2 cellular contexts compared by ENCODE assay signal in genomic region chr16:81568749-81569087, GRCh38.
TF ChIP-seq lines count a peak whose summit lies in the region.

No MANE protein-coding gene starts in this region.

TF ChIP-seq in SK-N-SH, 30 proteins besides CTCF, POLR2A, EP300 and RAD21 (continued from another document):
- TF ChIP-seq REST (IDR thresholded peaks at IDR 0.05; ENCODE audit: low read depth, low read length) (no peak), GABPA (IDR thresholded peaks at IDR 0.05; ENCODE audit: low read depth) (no peak), FOXM1 (IDR thresholded peaks at IDR 0.05; ENCODE audit: low read depth) (no peak), YY1 (IDR thresholded peaks at IDR 0.05; ENCODE audit: low read depth) (no peak), ZBTB33 (IDR thresholded peaks at IDR 0.05; ENCODE audit: borderline replicate concordance, low read depth) (no peak), TCF12 (IDR thresholded peaks at IDR 0.05) (no peak), ELF1 (IDR thresholded peaks at IDR 0.05) (no peak), FOSL2 (IDR thresholded peaks at IDR 0.05; ENCODE audit: borderline replicate concordance, low read depth) (no peak), FOXJ3 (CRISPR knock-in tag; IDR thresholded peaks at IDR 0.05) (no peak), JUND (IDR thresholded peaks at IDR 0.05) (no peak)
- TF ChIP-seq, protein P1, sequence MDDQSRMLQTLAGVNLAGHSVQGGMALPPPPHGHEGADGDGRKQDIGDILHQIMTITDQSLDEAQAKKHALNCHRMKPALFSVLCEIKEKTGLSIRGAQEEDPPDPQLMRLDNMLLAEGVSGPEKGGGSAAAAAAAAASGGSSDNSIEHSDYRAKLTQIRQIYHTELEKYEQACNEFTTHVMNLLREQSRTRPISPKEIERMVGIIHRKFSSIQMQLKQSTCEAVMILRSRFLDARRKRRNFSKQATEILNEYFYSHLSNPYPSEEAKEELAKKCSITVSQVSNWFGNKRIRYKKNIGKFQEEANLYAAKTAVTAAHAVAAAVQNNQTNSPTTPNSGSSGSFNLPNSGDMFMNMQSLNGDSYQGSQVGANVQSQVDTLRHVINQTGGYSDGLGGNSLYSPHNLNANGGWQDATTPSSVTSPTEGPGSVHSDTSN (IDR thresholded peaks at IDR 0.05), result no peak

TF ChIP-seq in SK-N-SH treated with all-trans-retinoic acid at 6 μM for 48 hours, 23 proteins besides CTCF, POLR2A, EP300 and RAD21:
- TF ChIP-seq, protein P2, sequence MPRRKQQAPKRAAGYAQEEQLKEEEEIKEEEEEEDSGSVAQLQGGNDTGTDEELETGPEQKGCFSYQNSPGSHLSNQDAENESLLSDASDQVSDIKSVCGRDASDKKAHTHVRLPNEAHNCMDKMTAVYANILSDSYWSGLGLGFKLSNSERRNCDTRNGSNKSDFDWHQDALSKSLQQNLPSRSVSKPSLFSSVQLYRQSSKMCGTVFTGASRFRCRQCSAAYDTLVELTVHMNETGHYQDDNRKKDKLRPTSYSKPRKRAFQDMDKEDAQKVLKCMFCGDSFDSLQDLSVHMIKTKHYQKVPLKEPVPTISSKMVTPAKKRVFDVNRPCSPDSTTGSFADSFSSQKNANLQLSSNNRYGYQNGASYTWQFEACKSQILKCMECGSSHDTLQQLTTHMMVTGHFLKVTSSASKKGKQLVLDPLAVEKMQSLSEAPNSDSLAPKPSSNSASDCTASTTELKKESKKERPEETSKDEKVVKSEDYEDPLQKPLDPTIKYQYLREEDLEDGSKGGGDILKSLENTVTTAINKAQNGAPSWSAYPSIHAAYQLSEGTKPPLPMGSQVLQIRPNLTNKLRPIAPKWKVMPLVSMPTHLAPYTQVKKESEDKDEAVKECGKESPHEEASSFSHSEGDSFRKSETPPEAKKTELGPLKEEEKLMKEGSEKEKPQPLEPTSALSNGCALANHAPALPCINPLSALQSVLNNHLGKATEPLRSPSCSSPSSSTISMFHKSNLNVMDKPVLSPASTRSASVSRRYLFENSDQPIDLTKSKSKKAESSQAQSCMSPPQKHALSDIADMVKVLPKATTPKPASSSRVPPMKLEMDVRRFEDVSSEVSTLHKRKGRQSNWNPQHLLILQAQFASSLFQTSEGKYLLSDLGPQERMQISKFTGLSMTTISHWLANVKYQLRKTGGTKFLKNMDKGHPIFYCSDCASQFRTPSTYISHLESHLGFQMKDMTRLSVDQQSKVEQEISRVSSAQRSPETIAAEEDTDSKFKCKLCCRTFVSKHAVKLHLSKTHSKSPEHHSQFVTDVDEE (CRISPR knock-in tag; IDR thresholded peaks at IDR 0.05), result no peak
- no peak for TF ChIP-seq ZNF70 (CRISPR knock-in tag; IDR thresholded peaks at IDR 0.05)
- TF ChIP-seq ARNTL (CRISPR knock-in tag; IDR thresholded peaks at IDR 0.05; ENCODE audit: borderline replicate concordance, low read depth), result no peak
- TF ChIP-seq, protein P3, sequence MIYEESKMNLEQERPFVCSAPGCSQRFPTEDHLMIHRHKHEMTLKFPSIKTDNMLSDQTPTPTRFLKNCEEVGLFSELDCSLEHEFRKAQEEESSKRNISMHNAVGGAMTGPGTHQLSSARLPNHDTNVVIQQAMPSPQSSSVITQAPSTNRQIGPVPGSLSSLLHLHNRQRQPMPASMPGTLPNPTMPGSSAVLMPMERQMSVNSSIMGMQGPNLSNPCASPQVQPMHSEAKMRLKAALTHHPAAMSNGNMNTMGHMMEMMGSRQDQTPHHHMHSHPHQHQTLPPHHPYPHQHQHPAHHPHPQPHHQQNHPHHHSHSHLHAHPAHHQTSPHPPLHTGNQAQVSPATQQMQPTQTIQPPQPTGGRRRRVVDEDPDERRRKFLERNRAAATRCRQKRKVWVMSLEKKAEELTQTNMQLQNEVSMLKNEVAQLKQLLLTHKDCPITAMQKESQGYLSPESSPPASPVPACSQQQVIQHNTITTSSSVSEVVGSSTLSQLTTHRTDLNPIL (CRISPR knock-in tag; IDR thresholded peaks at IDR 0.05; ENCODE audit: low read depth), result no peak
- TF ChIP-seq ZFP30 (CRISPR knock-in tag; IDR thresholded peaks at IDR 0.05), result no peak
- TF ChIP-seq ESRRG (CRISPR knock-in tag; IDR thresholded peaks at IDR 0.05), result no peak
- no peak for TF ChIP-seq PATZ1 (CRISPR knock-in tag; IDR thresholded peaks at IDR 0.05; ENCODE audit: borderline replicate concordance)
- TF ChIP-seq TOX (CRISPR knock-in tag; IDR thresholded peaks at IDR 0.05; ENCODE audit: borderline replicate concordance), result no peak
- no peak for TF ChIP-seq ZNF565 (CRISPR knock-in tag; conservative IDR thresholded peaks at IDR 0.05; ENCODE audit: low read depth)
- no peak for TF ChIP-seq ISL1 (CRISPR knock-in tag; IDR thresholded peaks at IDR 0.05)
- TF ChIP-seq ZFP3 (CRISPR knock-in tag; IDR thresholded peaks at IDR 0.05), result no peak
- no peak for TF ChIP-seq OSR1 (CRISPR knock-in tag; IDR thresholded peaks at IDR 0.05)
- no peak for TF ChIP-seq CSDC2 (CRISPR knock-in tag; IDR thresholded peaks at IDR 0.05)
- TF ChIP-seq ZC3H10 (CRISPR knock-in tag; IDR thresholded peaks at IDR 0.05), result no peak
- TF ChIP-seq CSRNP3 (CRISPR knock-in tag; IDR thresholded peaks at IDR 0.05), result no peak
